Comparison of ENCODE assay signal across 18 cellular contexts in genomic region chr6:89596484-89596883, GRCh38. TPM values are rescaled to one million over a fixed set of nuclear protein-coding genes. Genes with fewer than 3 reads are reported as not detected.
A peak's percentile ranks its signal among the peaks of the same experiment; 100 is the strongest.
DNase-seq lines count a peak whose midpoint lies in the region; ATAC-seq and TF ChIP-seq lines count a peak whose summit lies in the region.
"Had no signal": no experiment of that assay in that cellular context is flagged by ENCODE, and none has a peak within 500 bp of the region (broad histone marks: within the 10 kb centered on the region; RNA-seq: fewer than 3 reads in every experiment).

No MANE protein-coding gene starts in this region.

- peaks cover 2% of the 10 kb centered on the region for H3K4me1 Mint-ChIP-seq in GM23338
- H3K4me1 Mint-ChIP-seq in WTC11, result no peaks in the 10 kb centered on the region
- peaks cover 20% of the 10 kb centered on the region for H3K4me1 Mint-ChIP-seq in memory B cell

- peaks cover 3% of the 10 kb centered on the region; the same call in 1 of the 2 replicates for H3K9me2 ChIP-seq in GM23338 (ENCODE audit: insufficient read depth)

- POLR2A ChIA-PET in WTC11 (lab: Charles Lee), result no interaction called here

- H3K4me2 ChIP-seq in GM23338, result no peak overlapping the region

- H3K9me3 Mint-ChIP-seq in GM23338 (no peaks in the 10 kb centered on the region), WTC11 (0 out of 2 replicates have a peak, but pooled peaks cover 5% of the 10 kb centered on the region), memory B cell (peaks cover 1% of the 10 kb centered on the region)
- H3K9me3 Mint-ChIP-seq: mesothelial cell of epicardium had no signal

- DNase-seq in activated CD4-positive, alpha-beta T cell treated with anti-CD3 and anti-CD28 coated beads for 48 hours, result peak; percentile 18
- no peak for DNase-seq in activated CD4-positive, alpha-beta T cell treated with anti-CD3 and anti-CD28 coated beads for 1 hour
- DNase-seq in GM23338 (ENCODE audit: low spot score) (no peak), WTC11 (ENCODE audit: low spot score) (no peak), memory B cell (ENCODE audit: low spot score in 2 of 2) (no peak), NCI-H1930 (lab: John Stamatoyannopoulos, UW) (no peak), NCI-H2196 treated with DMSO at 0.1 percent for 48 hours (lab: John Stamatoyannopoulos, UW; ENCODE audit: unreplicated experiment) (no peak)
- DNase-seq: Calu3; KBM-7; NCI-H2029; NCI-H748 treated with DMSO at 0.1 percent for 48 hours; nucleus accumbens; stimulated activated naive CD4-positive, alpha-beta T cell treated with Interleukin-2 at 50 U/mL for 16 hours; T1000 had no signal

- no peaks in the 10 kb centered on the region for H3K79me2 ChIP-seq in GM23338 (replicated peaks; ENCODE audit: insufficient read depth)

- no peaks in the 10 kb centered on the region for H3K36me3 Mint-ChIP-seq in GM23338 (ENCODE audit: low read depth)
- H3K36me3 Mint-ChIP-seq in WTC11, result no peaks in the 10 kb centered on the region
- peaks cover 3% of the 10 kb centered on the region for H3K36me3 Mint-ChIP-seq in memory B cell

- H3K27ac Mint-ChIP-seq in GM23338 (no peak overlapping the region), WTC11 (no peak overlapping the region), memory B cell (peak overlapping the region; percentile 96)
- H3K27ac Mint-ChIP-seq: mesothelial cell of epicardium had no signal

- no peak overlapping the region for H3K27ac ChIP-seq in GM23338 (ENCODE audit: low read depth)
- H3K27ac ChIP-seq: adrenal gland, vagina had no signal

- no peaks in the 10 kb centered on the region for H3F3A ChIP-seq in GM23338 (replicated peaks; ENCODE audit: low read depth)

- CTCF ChIA-PET in WTC11 (lab: Charles Lee), result interaction anchor here (4.2 kb wide), 1 partner anchor 13 kb away, joined by 21 read pairs; no protein-coding TSS in a partner anchor

- no peak for TF ChIP-seq CTCF in GM23338 (conservative IDR thresholded peaks at IDR 0.05; ENCODE audit: low read depth in 2 of 2)
- no peak for TF ChIP-seq CTCF in WTC11 (IDR thresholded peaks at IDR 0.05)

- no peaks in the 10 kb centered on the region for H3K4me1 ChIP-seq in GM23338 (ENCODE audit: insufficient read depth)
- H3K4me1 ChIP-seq: vagina had no signal

- H3K4me3 ChIP-seq in GM23338, result no peak overlapping the region
- H3K4me3 ChIP-seq: adrenal gland, vagina had no signal

- H3K27me3 ChIP-seq in GM23338 (ENCODE audit: insufficient read depth), result no peaks in the 10 kb centered on the region
- H3K27me3 ChIP-seq: adrenal gland, vagina had no signal

- H3K36me3 ChIP-seq in GM23338 (ENCODE audit: insufficient read depth), result no peaks in the 10 kb centered on the region
- H3K36me3 ChIP-seq: adrenal gland, vagina had no signal

- H4K20me1 ChIP-seq in GM23338 (replicated peaks; ENCODE audit: insufficient read depth), result no peaks in the 10 kb centered on the region

- H3K27me3 Mint-ChIP-seq in GM23338 (ENCODE audit: insufficient read depth, low read depth, poor library complexity) (no peaks in the 10 kb centered on the region), WTC11 (ENCODE audit: low read depth) (no peaks in the 10 kb centered on the region), memory B cell (no peaks in the 10 kb centered on the region)

- H3K4me3 Mint-ChIP-seq in GM23338 (no peak overlapping the region), WTC11 (no peak overlapping the region), memory B cell (no peak overlapping the region)
- H3K4me3 Mint-ChIP-seq: mesothelial cell of epicardium had no signal

- ATAC-seq in GM23338, result peak; percentile 63
- peak; percentile 92 for ATAC-seq in WTC11
- no peak for ATAC-seq in memory B cell (ENCODE audit: low read depth)
- no peak for ATAC-seq in HG03469 (IDR thresholded peaks at IDR 0.05; ENCODE audit: unreplicated experiment)

- no peak overlapping the region for H2AFZ ChIP-seq in GM23338

TF ChIP-seq in GM23338, 12 proteins besides CTCF, POLR2A, EP300 and RAD21 (continues in another document):
- TF ChIP-seq ZNF114 (CRISPR knock-in tag; IDR thresholded peaks at IDR 0.05) (no peak), POLR2AphosphoS5 (IDR thresholded peaks at IDR 0.05; ENCODE audit: low read depth) (no peak), NANOG (IDR thresholded peaks at IDR 0.05; ENCODE audit: borderline replicate concordance) (no peak), EZH2 (IDR thresholded peaks at IDR 0.05; ENCODE audit: low read depth, unreplicated experiment) (no peak), JUNB (IDR thresholded peaks at IDR 0.05; ENCODE audit: unreplicated experiment) (no peak), EZH2phosphoT487 (IDR thresholded peaks at IDR 0.05; ENCODE audit: unreplicated experiment) (no peak), ZNF331 (CRISPR knock-in tag; IDR thresholded peaks at IDR 0.05; ENCODE audit: low read depth) (no peak), STAT1 (IDR thresholded peaks at IDR 0.05; ENCODE audit: unreplicated experiment) (no peak), REST (IDR thresholded peaks at IDR 0.05; ENCODE audit: unreplicated experiment) (no peak)

TF ChIP-seq in WTC11, 78 proteins besides CTCF, POLR2A, EP300 and RAD21 (continues in another document):
- TF ChIP-seq ZNF396 (CRISPR knock-in tag; IDR thresholded peaks at IDR 0.05; ENCODE audit: borderline replicate concordance) (no peak), ARID4B (CRISPR knock-in tag; IDR thresholded peaks at IDR 0.05; ENCODE audit: borderline replicate concordance) (no peak), HMGA2 (CRISPR knock-in tag; IDR thresholded peaks at IDR 0.05) (no peak), ERG (CRISPR knock-in tag; IDR thresholded peaks at IDR 0.05) (no peak), ZNF423 (CRISPR knock-in tag; IDR thresholded peaks at IDR 0.05) (no peak), USF1 (CRISPR knock-in tag; IDR thresholded peaks at IDR 0.05) (no peak), ZNF416 (CRISPR knock-in tag; IDR thresholded peaks at IDR 0.05) (no peak), ZNF121 (CRISPR knock-in tag; IDR thresholded peaks at IDR 0.05) (no peak), RELA (CRISPR knock-in tag; IDR thresholded peaks at IDR 0.05; ENCODE audit: borderline replicate concordance) (no peak), ZNF232 (CRISPR knock-in tag; IDR thresholded peaks at IDR 0.05) (no peak), JAZF1 (CRISPR knock-in tag; IDR thresholded peaks at IDR 0.05) (no peak), KAT7 (CRISPR knock-in tag; IDR thresholded peaks at IDR 0.05; ENCODE audit: borderline replicate concordance) (no peak), FOXJ3 (CRISPR knock-in tag; IDR thresholded peaks at IDR 0.05; ENCODE audit: borderline replicate concordance) (no peak), CDX4 (CRISPR knock-in tag; IDR thresholded peaks at IDR 0.05; ENCODE audit: borderline replicate concordance) (no peak)

RNA-seq across cellular contexts. Expression of gene LYRM2, which starts 42.1 kb away (rescaled TPM):
- total RNA-seq in GM23338 (2014; rRNA removed; shearing (Covaris generic)), result 13.0 and 20.3 TPM in 2 replicates
- polyA plus RNA-seq in GM23338 (2016; fragmentation: Nextera tagmentation; extraction: Ambion mirVana), result 48.9 and 67.3 TPM in 2 replicates
- total RNA-seq in WTC11 (2021), result 21.3 to 22.2 TPM (median 21.8 TPM) in 3 replicates

Comparison
In these comparisons a context has a peak if more than half of its experiments do, and no peak if none do; other contexts are left out.
1. ATAC-seq: peak in GM23338 (single experiment) and WTC11 (single experiment); none in memory B cell (single experiment) and HG03469 (single experiment).